ENCODE assay signal across 8 cellular contexts in genomic region chr2:55431982-55432627, GRCh38. TPM values are rescaled to one million over a fixed set of nuclear protein-coding genes. Genes with fewer than 3 reads are reported as not detected.
DNase-seq lines count a peak whose midpoint lies in the region; ATAC-seq and TF ChIP-seq lines count a peak whose summit lies in the region.

No MANE protein-coding gene starts in this region.

- no peak overlapping the region for H3K4me3 Mint-ChIP-seq in stimulated activated naive B cell treated with anti-CD40 and anti-IgM and Interleukin-4, amounts not matched to agents 10 μg/mL and 1 μg/mL and 100 μg/mL, for 72 hours

- H3K9me3 Mint-ChIP-seq in stimulated activated naive B cell treated with anti-CD40 and anti-IgM and Interleukin-4, amounts not matched to agents 10 μg/mL and 1 μg/mL and 100 μg/mL, for 72 hours, result no peaks in the 10 kb centered on the region

- no peaks in the 10 kb centered on the region for H3K36me3 Mint-ChIP-seq in stimulated activated naive B cell treated with anti-CD40 and anti-IgM and Interleukin-4, amounts not matched to agents 10 μg/mL and 1 μg/mL and 100 μg/mL, for 72 hours

- peaks cover 0 to 4% (median 0%) of the 10 kb centered on the region in 9 donors for H3K4me1 ChIP-seq in heart right ventricle

- H3K4me1 Mint-ChIP-seq in stimulated activated naive B cell treated with anti-CD40 and anti-IgM and Interleukin-4, amounts not matched to agents 10 μg/mL and 1 μg/mL and 100 μg/mL, for 72 hours, result peaks cover 0 to 2% of the 10 kb centered on the region in 2 donors

- H3K27me3 Mint-ChIP-seq in stimulated activated naive B cell treated with anti-CD40 and anti-IgM and Interleukin-4, amounts not matched to agents 10 μg/mL and 1 μg/mL and 100 μg/mL, for 72 hours, result no peaks in the 10 kb centered on the region

- DNase-seq in GM12865 (ENCODE audit: low read depth), result peak; percentile 60
- DNase-seq in WERI-Rb-1, result no peak
- no peak for DNase-seq in heart right ventricle
- no peak for DNase-seq in stimulated activated naive B cell treated with anti-CD40 and anti-IgM and Interleukin-4, amounts not matched to agents 10 μg/mL and 1 μg/mL and 100 μg/mL, for 72 hours
- DNase-seq in OCI-M2 (lab: John Stamatoyannopoulos, UW; ENCODE audit: unreplicated experiment), result no peak

- H3K27ac ChIP-seq in 22Rv1, result no peak overlapping the region
- no peak overlapping the region for H3K27ac ChIP-seq in WERI-Rb-1
- H3K27ac ChIP-seq in heart right ventricle, result no peak overlapping the region

- 46 to 57% methylated on average over 3 of the region's 3 CpGs for whole genome bisulfite sequencing in heart right ventricle, 2 donors

- TF ChIP-seq CTCF in 22Rv1 (IDR thresholded peaks at IDR 0.05), result peak; percentile 83
- TF ChIP-seq CTCF in GM12865 (IDR thresholded peaks at IDR 0.05; ENCODE audit: insufficient read depth, low read depth, low read length, missing control alignments), result peak; percentile 54
- TF ChIP-seq CTCF in WERI-Rb-1 (IDR thresholded peaks at IDR 0.05; ENCODE audit: low read depth, low read length), result peak; percentile 54
- TF ChIP-seq CTCF in heart right ventricle (IDR thresholded peaks at IDR 0.05), result peak; percentile 8 to 72 (median 64)

- H3K27ac Mint-ChIP-seq in stimulated activated naive B cell treated with anti-CD40 and anti-IgM and Interleukin-4, amounts not matched to agents 10 μg/mL and 1 μg/mL and 100 μg/mL, for 72 hours, result no peak overlapping the region

- H3K36me3 ChIP-seq in WERI-Rb-1 (no peaks in the 10 kb centered on the region), heart right ventricle (no peaks in the 10 kb centered on the region)

- intact Hi-C loops in heart right ventricle (cut with DNase I), result loop anchor here in 1 of 10 donors (5.0 kb wide), 1 partner anchor 85 kb away; the partner anchor contains the start of gene CFAP36

- H3K9me3 ChIP-seq in WERI-Rb-1 (ENCODE audit: severe bottlenecking) (no peaks in the 10 kb centered on the region), heart right ventricle (no peaks in the 10 kb centered on the region)

- peak; percentile 71 for ATAC-seq in HG03457 (IDR thresholded peaks at IDR 0.05; ENCODE audit: unreplicated experiment)
- peak in 3 of 8 donors; percentile 35 to 50 (median 47) for ATAC-seq in heart right ventricle
- peak; percentile 56 to 61 for ATAC-seq in stimulated activated naive B cell treated with anti-CD40 and anti-IgM and Interleukin-4, amounts not matched to agents 10 μg/mL and 1 μg/mL and 100 μg/mL, for 72 hours (replicated peaks)
- no peak for ATAC-seq in HG02981 (IDR thresholded peaks at IDR 0.05; ENCODE audit: unreplicated experiment)

- no peak overlapping the region for H3K4me3 ChIP-seq in GM12865 (ENCODE audit: low read depth, low read length)
- no peak overlapping the region for H3K4me3 ChIP-seq in WERI-Rb-1 (ENCODE audit: low read depth, low read length)
- no peak overlapping the region for H3K4me3 ChIP-seq in heart right ventricle

- H3K27me3 ChIP-seq in WERI-Rb-1 (ENCODE audit: insufficient read depth, low read depth, severe bottlenecking), result no peaks in the 10 kb centered on the region
- no peaks in the 10 kb centered on the region for H3K27me3 ChIP-seq in heart right ventricle

RNA-seq across cellular contexts. Expression of gene CCDC88A, which starts 12.4 kb away (rescaled TPM):
- 10 to 100 TPM; 18.6 to 30.0 (median 22.6) TPM for total RNA-seq in heart right ventricle
- polyA plus RNA-seq in heart right ventricle, result 10 to 100 TPM in 1 of 2 donors, 1 to 10 TPM in 1; 7.8 to 45.4 TPM
